Comparison of ENCODE assay signal across 9 cellular contexts in the genomic region with DNA sequence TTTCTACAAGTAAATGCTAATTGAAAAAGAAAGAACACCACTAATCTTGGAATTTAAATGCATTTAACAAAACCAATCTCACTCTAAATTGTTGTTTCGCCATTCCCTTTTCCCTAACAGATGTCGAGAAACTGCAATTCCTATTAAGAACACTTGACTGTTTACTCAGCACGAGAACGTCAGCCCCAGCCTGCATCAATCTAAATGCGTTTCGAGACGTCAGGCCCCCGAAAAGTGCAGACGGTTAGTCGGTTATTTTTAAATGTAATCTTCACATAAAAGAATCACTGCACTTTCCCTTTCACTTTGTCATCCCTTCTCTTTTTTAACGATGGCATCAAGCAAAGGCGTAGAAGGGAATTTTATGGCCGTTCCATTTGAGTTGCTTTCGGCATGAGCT.
DNase-seq lines count a peak whose midpoint lies in the region; ATAC-seq and TF ChIP-seq lines count a peak whose summit lies in the region.
"Had no signal": no experiment of that assay in that cellular context is flagged by ENCODE, and none has a peak within 500 bp of the region (broad histone marks: within the 10 kb centered on the region; RNA-seq: fewer than 3 reads in every experiment).

No MANE protein-coding gene starts in this region.

- no peaks in the 10 kb centered on the region for H3K9me3 ChIP-seq in colonic mucosa

- no peak for ATAC-seq in activated naive CD8-positive, alpha-beta T cell treated with anti-CD3 and anti-CD28 coated beads, Interleukin-2, amount 50 U/mL, for 24 hours
- no peak for ATAC-seq in GM18907 (IDR thresholded peaks at IDR 0.05; ENCODE audit: unreplicated experiment)

- H3K36me3 ChIP-seq in colonic mucosa, result no peaks in the 10 kb centered on the region

- H3K36me3 Mint-ChIP-seq in activated naive CD8-positive, alpha-beta T cell treated with anti-CD3 and anti-CD28 coated beads, Interleukin-2, amount 50 U/mL, for 24 hours (ENCODE audit: low read depth), result no peaks in the 10 kb centered on the region
- H3K36me3 Mint-ChIP-seq in nephron (ENCODE audit: low read depth), result no peaks in the 10 kb centered on the region
- H3K36me3 Mint-ChIP-seq: memory B cell had no signal

- intact Hi-C loops in colonic mucosa (cut with DNase I), result no loop called here

- H3K9me3 Mint-ChIP-seq in activated naive CD8-positive, alpha-beta T cell treated with anti-CD3 and anti-CD28 coated beads, Interleukin-2, amount 50 U/mL, for 24 hours, result no peaks in the 10 kb centered on the region
- H3K9me3 Mint-ChIP-seq in nephron, result no peaks in the 10 kb centered on the region

- H3K4me3 Mint-ChIP-seq in activated naive CD8-positive, alpha-beta T cell treated with anti-CD3 and anti-CD28 coated beads, Interleukin-2, amount 50 U/mL, for 24 hours, result peak overlapping the region; percentile 78
- peak overlapping the region; percentile 1 to 65 (median 59) for H3K4me3 Mint-ChIP-seq in nephron
- H3K4me3 Mint-ChIP-seq: memory B cell had no signal

- peak overlapping the region; percentile 60 for H3K27ac Mint-ChIP-seq in activated naive CD8-positive, alpha-beta T cell treated with anti-CD3 and anti-CD28 coated beads, Interleukin-2, amount 50 U/mL, for 24 hours
- H3K27ac Mint-ChIP-seq in nephron, result no peak overlapping the region
- H3K27ac Mint-ChIP-seq: memory B cell had no signal

- H3K4me1 Mint-ChIP-seq in activated naive CD8-positive, alpha-beta T cell treated with anti-CD3 and anti-CD28 coated beads, Interleukin-2, amount 50 U/mL, for 24 hours, result peaks cover 22% of the 10 kb centered on the region
- H3K4me1 Mint-ChIP-seq in nephron, result peaks cover 18% of the 10 kb centered on the region
- H3K4me1 Mint-ChIP-seq: memory B cell had no signal

- H3K27me3 ChIP-seq in colonic mucosa, result no peaks in the 10 kb centered on the region

- H3K9ac ChIP-seq in colonic mucosa (ENCODE audit: low read depth in 2 of 2, low read length in 2 of 2), result no peak overlapping the region

- TF ChIP-seq CTCF in AG10803 (conservative IDR thresholded peaks at IDR 0.05; ENCODE audit: low read length) (0 out of 2 replicates have a peak, but pooled peaks have one; percentile 12), nephron (IDR thresholded peaks at IDR 0.05; ENCODE audit: unreplicated experiment in 3 of 3) (no peak), colonic mucosa (IDR thresholded peaks at IDR 0.05) (no peak)

- H3K27ac ChIP-seq in colonic mucosa, result no peak overlapping the region

- H3K27me3 Mint-ChIP-seq in activated naive CD8-positive, alpha-beta T cell treated with anti-CD3 and anti-CD28 coated beads, Interleukin-2, amount 50 U/mL, for 24 hours, result no peaks in the 10 kb centered on the region
- H3K27me3 Mint-ChIP-seq in nephron (ENCODE audit: low read depth), result peaks cover 30% of the 10 kb centered on the region
- H3K27me3 Mint-ChIP-seq: memory B cell had no signal

- H3K4me3 ChIP-seq in AG10803 (ENCODE audit: low read length), result peak overlapping the region; percentile 59
- H3K4me3 ChIP-seq in colonic mucosa, result no peak overlapping the region

- DNase-seq in AG10803 (ENCODE audit: low read depth) (peak; percentile 25), NCI-H748 treated with DMSO at 0.1 percent for 48 hours (lab: John Stamatoyannopoulos, UW) (peak; percentile 18), colonic mucosa (no peak), NCI-H187 treated with DMSO at 0.1 percent for 48 hours (lab: John Stamatoyannopoulos, UW) (no peak), HUDEP-2 (lab: John Stamatoyannopoulos, UW; ENCODE audit: unreplicated experiment in 76 of 76) (no peak)
- no peak for DNase-seq in activated naive CD8-positive, alpha-beta T cell treated with anti-CD3 and anti-CD28 coated beads, Interleukin-2, amount 50 U/mL, for 24 hours

- no peaks in the 10 kb centered on the region for H3K4me1 ChIP-seq in colonic mucosa

Comparison
In these comparisons a context has a peak if more than half of its experiments do, and no peak if none do; other contexts are left out.
1. DNase-seq: peak in AG10803 (single experiment) and NCI-H748 treated with DMSO at 0.1 percent for 48 hours (single experiment); none in activated naive CD8-positive, alpha-beta T cell treated with anti-CD3 and anti-CD28 coated beads, Interleukin-2, amount 50 U/mL, for 24 hours (single experiment), colonic mucosa (single experiment), NCI-H187 treated with DMSO at 0.1 percent for 48 hours (single experiment) and HUDEP-2 (0 of 76).